12 cellular contexts compared by ENCODE assay signal in the genomic region with DNA sequence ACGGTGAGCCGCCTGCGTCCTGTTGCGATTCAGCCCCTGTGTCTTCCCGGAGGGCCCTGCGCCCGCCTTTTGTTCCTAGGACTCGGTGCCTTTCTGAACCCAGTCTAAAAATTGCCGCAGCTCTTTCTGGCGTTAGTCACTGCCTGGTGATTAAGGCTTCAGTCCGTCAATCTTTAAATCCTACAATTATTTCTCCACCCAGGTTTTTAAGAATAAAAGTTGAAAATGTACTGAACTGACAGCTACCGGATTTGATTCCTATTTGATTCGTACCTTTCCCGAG. TPM values are rescaled to one million over a fixed set of nuclear protein-coding genes. Genes with fewer than 3 reads are reported as not detected.
DNase-seq lines count a peak whose midpoint lies in the region; ATAC-seq and TF ChIP-seq lines count a peak whose summit lies in the region.
"Had no signal": no experiment of that assay in that cellular context is flagged by ENCODE, and none has a peak within 500 bp of the region (broad histone marks: within the 10 kb centered on the region; RNA-seq: fewer than 3 reads in every experiment).

No MANE protein-coding gene starts in this region.

- no peaks in the 10 kb centered on the region for H3K9me3 Mint-ChIP-seq in CD8-positive, alpha-beta memory T cell
- no peaks in the 10 kb centered on the region for H3K9me3 Mint-ChIP-seq in neural progenitor cell

- H3K9me2 ChIP-seq in PC-9 (ENCODE audit: insufficient read depth): no peaks in the 10 kb centered on the region

- no TSS peak for BruUV-seq in PC-9 (replicated peaks; lab: Mats Ljungman, UMichigan)

- H3K27me3 Mint-ChIP-seq in CD8-positive, alpha-beta memory T cell: peaks cover 0 to 2% of the 10 kb centered on the region in 2 donors
- peaks cover 8% of the 10 kb centered on the region for H3K27me3 Mint-ChIP-seq in neural progenitor cell (ENCODE audit: insufficient read depth, low read depth)

- POLR2A ChIA-PET in CD8-positive, alpha-beta memory T cell (lab: Charles Lee): interaction anchor here (0.5 kb wide), 1 partner anchor 11 kb away, joined by 9 read pairs; no protein-coding TSS in a partner anchor
- POLR2A ChIA-PET in PC-9 (lab: Charles Lee; ENCODE audit: unreplicated experiment): no interaction called here

- H3K27ac Mint-ChIP-seq in CD8-positive, alpha-beta memory T cell: peak overlapping the region in 6 of 8 donors; percentile 27 to 81 (median 61)
- peak overlapping the region; percentile 34 for H3K27ac Mint-ChIP-seq in neural progenitor cell

- H3F3A ChIP-seq in neural progenitor cell (ENCODE audit: low read depth) (peaks cover 16% of the 10 kb centered on the region), PC-9 (ENCODE audit: insufficient read depth, low read depth) (no peaks in the 10 kb centered on the region)

- H3K79me2 ChIP-seq in neural progenitor cell (ENCODE audit: low read depth) (no peaks in the 10 kb centered on the region), PC-9 (ENCODE audit: low read depth) (no peaks in the 10 kb centered on the region)

- H3K27me3 ChIP-seq in CD8-positive, alpha-beta memory T cell (ENCODE audit: insufficient read depth, low read length, poor library complexity, severe bottlenecking): no peaks in the 10 kb centered on the region
- H3K27me3 ChIP-seq in neural progenitor cell (no peaks in the 10 kb centered on the region), esophagus muscularis mucosa (peaks cover 0 to 7% (median 0%) of the 10 kb centered on the region in 4 donors), PC-9 (ENCODE audit: insufficient read depth, low read depth) (no peaks in the 10 kb centered on the region)

- no peak for TF ChIP-seq POLR2A in esophagus muscularis mucosa (IDR thresholded peaks at IDR 0.05; ENCODE audit: low read depth)

- ATAC-seq in esophagus mucosa (peak; percentile 19), GM19463 (IDR thresholded peaks at IDR 0.05; ENCODE audit: unreplicated experiment) (no peak)
- ATAC-seq: activated CD4-positive, CD25-positive, alpha-beta regulatory T cell treated with anti-CD3 and anti-CD28 coated beads, Interleukin-2, amount 50 U/mL, for 24 hours had no signal

- H3K9ac ChIP-seq in neural progenitor cell: no peak overlapping the region

- no peaks in the 10 kb centered on the region for H3K36me3 ChIP-seq in CD8-positive, alpha-beta memory T cell (ENCODE audit: insufficient read depth, low read length)
- H3K36me3 ChIP-seq in neural progenitor cell (no peaks in the 10 kb centered on the region), esophagus muscularis mucosa (no peaks in the 10 kb centered on the region), PC-9 (ENCODE audit: low read depth) (no peaks in the 10 kb centered on the region)

- H4K20me1 ChIP-seq in neural progenitor cell (ENCODE audit: low read depth): no peaks in the 10 kb centered on the region
- H4K20me1 ChIP-seq in PC-9 (ENCODE audit: insufficient read depth): no peaks in the 10 kb centered on the region

- H3K36me3 Mint-ChIP-seq in CD8-positive, alpha-beta memory T cell: peaks cover 3 to 4% (median 3%) of the 10 kb centered on the region in 3 donors
- H3K36me3 Mint-ChIP-seq in neural progenitor cell: peaks cover under 1% of the 10 kb centered on the region

- H3K4me2 ChIP-seq in neural progenitor cell (peak overlapping the region; percentile 30), PC-9 (no peak overlapping the region)

- H3K4me1 ChIP-seq in CD8-positive, alpha-beta memory T cell (ENCODE audit: insufficient read depth, low read length): no peaks in the 10 kb centered on the region
- peaks cover 15% of the 10 kb centered on the region for H3K4me1 ChIP-seq in neural progenitor cell
- H3K4me1 ChIP-seq in esophagus muscularis mucosa: peaks cover 0 to 12% (median 6%) of the 10 kb centered on the region in 4 donors
- no peaks in the 10 kb centered on the region for H3K4me1 ChIP-seq in PC-9 (replicated peaks; ENCODE audit: insufficient read depth)

- H3K4me1 Mint-ChIP-seq in CD8-positive, alpha-beta memory T cell: peaks cover 4 to 41% (median 16%) of the 10 kb centered on the region in 3 donors
- H3K4me1 Mint-ChIP-seq in neural progenitor cell: peaks cover 32% of the 10 kb centered on the region

- H2AFZ ChIP-seq in neural progenitor cell (replicated peaks) (peak overlapping the region; percentile 31), PC-9 (no peak overlapping the region)

- H3K4me3 ChIP-seq in CD8-positive, alpha-beta memory T cell (ENCODE audit: low read length): no peak overlapping the region
- H3K4me3 ChIP-seq in neural progenitor cell: no peak overlapping the region
- no peak overlapping the region for H3K4me3 ChIP-seq in esophagus muscularis mucosa
- H3K4me3 ChIP-seq in PC-9: no peak overlapping the region

- CTCF ChIA-PET in CD8-positive, alpha-beta memory T cell (lab: Charles Lee): no interaction called here
- CTCF ChIA-PET in PC-9 (lab: Charles Lee): no interaction called here

- no peak overlapping the region for H3K27ac ChIP-seq in CD8-positive, alpha-beta memory T cell (ENCODE audit: low read depth, low read length)
- H3K27ac ChIP-seq in neural progenitor cell: no peak overlapping the region
- H3K27ac ChIP-seq in esophagus muscularis mucosa (replicated peaks in 1 of 4): no peak overlapping the region
- H3K27ac ChIP-seq in PC-9: no peak overlapping the region

- intact Hi-C loops in esophagus muscularis mucosa (cut with DNase I) (no loop called here), PC-9 (cut with micrococcal nuclease; ENCODE audit: unreplicated experiment) (no loop called here)

- 73% methylated on average over 14 of the region's 14 CpGs for WGBS in esophagus muscularis mucosa

- no peaks in the 10 kb centered on the region for H3K9me3 ChIP-seq in CD8-positive, alpha-beta memory T cell (ENCODE audit: low read length)
- H3K9me3 ChIP-seq in neural progenitor cell (ENCODE audit: low read depth) (no peaks in the 10 kb centered on the region), esophagus muscularis mucosa (no peaks in the 10 kb centered on the region), PC-9 (ENCODE audit: insufficient read depth, low read depth) (no peaks in the 10 kb centered on the region)

- no peak for TF ChIP-seq EP300 in esophagus muscularis mucosa (IDR thresholded peaks at IDR 0.05)

- TF ChIP-seq CTCF in neural progenitor cell (IDR thresholded peaks at IDR 0.05): no peak
- TF ChIP-seq CTCF in esophagus muscularis mucosa (IDR thresholded peaks at IDR 0.05): no peak
- no peak for TF ChIP-seq CTCF in PC-9 (conservative IDR thresholded peaks at IDR 0.05)

- DNase-seq in CD8-positive, alpha-beta memory T cell: no peak
- DNase-seq in NCI-H1417 treated with DMSO at 0.1 percent for 48 hours (lab: John Stamatoyannopoulos, UW) (peak; percentile 34), neural progenitor cell (ENCODE audit: low spot score) (no peak), esophagus muscularis mucosa (ENCODE audit: extremely low spot score) (no peak), PC-9 (no peak), COLO668 (lab: John Stamatoyannopoulos, UW; ENCODE audit: unreplicated experiment) (no peak)
- DNase-seq: aorta, DMS 273 treated with DMSO at 0.1 percent for 48 hours, NCI-H187 treated with DMSO at 0.1 percent for 48 hours had no signal

- peak overlapping the region in 6 of 7 donors; percentile 34 to 74 (median 66) for H3K4me3 Mint-ChIP-seq in CD8-positive, alpha-beta memory T cell
- H3K4me3 Mint-ChIP-seq in neural progenitor cell: peak overlapping the region; percentile 4

RNA-seq across cellular contexts. Expression of gene PDXK, which starts 16.2 kb away (rescaled TPM):
- total RNA-seq in CD8-positive, alpha-beta memory T cell: 10 to 100 TPM; 96.3 to 96.7 TPM
- polyA plus RNA-seq in CD8-positive, alpha-beta memory T cell: 38.3 TPM
- 134 TPM for total RNA-seq in esophagus mucosa
- 43.3 and 54.0 TPM in 2 replicates for total RNA-seq in neural progenitor cell (ENCODE audit: low replicate concordance)
- 10 to 100 TPM; 22.4 to 40.9 (median 31.8) TPM for total RNA-seq in esophagus muscularis mucosa
- total RNA-seq in PC-9 (2021): 175 and 189 TPM in 2 replicates

RNA-seq across cellular contexts. Expression of gene RRP1B, which starts 43.4 kb away (rescaled TPM):
- 10 to 100 TPM; 92.6 to 94.3 TPM for total RNA-seq in CD8-positive, alpha-beta memory T cell
- polyA plus RNA-seq in CD8-positive, alpha-beta memory T cell: 43.6 TPM
- total RNA-seq in esophagus mucosa: 15.4 TPM
- total RNA-seq in neural progenitor cell (ENCODE audit: low replicate concordance): 45.0 TPM in 2 replicates
- total RNA-seq in esophagus muscularis mucosa: 10 to 100 TPM; 17.4 to 22.0 (median 20.8) TPM
- total RNA-seq in PC-9 (2021): 26.1 and 26.3 TPM in 2 replicates

RNA-seq across cellular contexts. Expression of gene HSF2BP, which starts 43.4 kb away (rescaled TPM):
- 1 to 10 TPM in 1 of 2 experiments, under 1 TPM in 1; 0.53 to 1.4 TPM for total RNA-seq in CD8-positive, alpha-beta memory T cell
- 0.28 TPM for polyA plus RNA-seq in CD8-positive, alpha-beta memory T cell
- 0.92 TPM for total RNA-seq in esophagus mucosa
- 0.71 and 1.1 TPM in 2 replicates for total RNA-seq in neural progenitor cell (ENCODE audit: low replicate concordance)
- total RNA-seq in esophagus muscularis mucosa: 1 to 10 TPM in 1 of 4 donors, under 1 TPM in 2, not detected in 1; 0.63 to 1.2 (median 0.66) TPM
- 4.6 and 7.3 TPM in 2 replicates for total RNA-seq in PC-9 (2021)
- polyA plus RNA-seq: aorta had no signal
